1 cellular context compared by ENCODE assay signal in genomic region chr1:150709031-150709430, GRCh38.
TF ChIP-seq lines count a peak whose summit lies in the region.

No MANE protein-coding gene starts in this region.

TF ChIP-seq in K562, 482 proteins besides CTCF, POLR2A, EP300 and RAD21 (continued from another document):
- TF ChIP-seq ZBTB12 (CRISPR knock-in tag; IDR thresholded peaks at IDR 0.05) (0 out of 2 replicates have a peak, but pooled peaks have one; percentile 17), ZNF134 (CRISPR knock-in tag; conservative IDR thresholded peaks at IDR 0.05) (0 out of 2 replicates have a peak, but pooled peaks have one; percentile 28), IRF9 (tag; IDR thresholded peaks at IDR 0.05) (peak; percentile 53; the same call in 1 of the 2 replicates), PTRF (tag; IDR thresholded peaks at IDR 0.05) (peak; percentile 84), ZNF76 (CRISPR knock-in tag; IDR thresholded peaks at IDR 0.05; ENCODE audit: borderline replicate concordance) (peak; percentile 40; the same call in 1 of the 2 replicates)
